Comparison of ENCODE assay signal across 23 cellular contexts in the genomic region with DNA sequence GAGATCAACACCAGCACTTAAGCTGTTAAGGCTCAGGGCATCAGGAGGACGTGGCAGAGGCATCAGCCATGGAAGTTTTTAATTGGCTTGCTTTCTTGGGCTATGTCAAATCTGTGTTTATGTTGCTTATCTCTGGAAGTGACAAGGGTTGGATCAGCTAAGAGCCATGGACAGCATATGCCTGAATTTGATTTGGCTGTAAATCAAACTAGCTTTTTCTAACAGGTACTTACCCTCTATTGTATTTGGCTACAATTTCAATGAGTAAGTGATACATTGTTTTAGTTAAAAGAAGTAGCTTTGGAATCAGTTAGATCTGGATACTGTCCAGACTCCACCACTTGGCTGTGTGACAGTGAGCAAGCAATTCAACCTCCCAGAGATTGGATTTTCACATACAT.
DNase-seq lines count a peak whose midpoint lies in the region; ATAC-seq, FAIRE-seq and TF ChIP-seq lines count a peak whose summit lies in the region.
"Had no signal": no experiment of that assay in that cellular context is flagged by ENCODE, and none has a peak within 500 bp of the region (broad histone marks: within the 10 kb centered on the region; RNA-seq: fewer than 3 reads in every experiment).

No MANE protein-coding gene starts in this region.

- H3K27ac ChIP-seq in astrocyte (ENCODE audit: low read depth, low read length), result no peak overlapping the region
- H3K27ac ChIP-seq in endodermal cell (ENCODE audit: low read depth, low read length), result no peak overlapping the region
- H3K27ac ChIP-seq: hepatocyte, lower lobe of right lung, right atrium auricular region, RWPE1, tibial artery had no signal

- H3K4me3 ChIP-seq in astrocyte (ENCODE audit: insufficient read depth, low read depth, low read length), result no peak overlapping the region
- H3K4me3 ChIP-seq in endodermal cell (ENCODE audit: low read length), result no peak overlapping the region
- H3K4me3 ChIP-seq: hepatocyte, lower lobe of right lung, right atrium auricular region, tibial artery had no signal

- H2AFZ ChIP-seq in astrocyte (ENCODE audit: low read depth, low read length), result no peak overlapping the region
- H2AFZ ChIP-seq: hepatocyte had no signal

- 76 to 100% methylated on average over 1 of the region's 1 CpG for WGBS in endodermal cell (ENCODE audit: insufficient coverage in 1 of 2, insufficient read length in 1 of 2), 2 experiments

- no peaks in the 10 kb centered on the region for H4K20me1 ChIP-seq in astrocyte (ENCODE audit: insufficient read depth, low read length)

- H3K4me1 ChIP-seq in astrocyte (ENCODE audit: insufficient read depth, low read length), result peaks cover 4% of the 10 kb centered on the region
- no peaks in the 10 kb centered on the region for H3K4me1 ChIP-seq in endodermal cell (ENCODE audit: control insufficient read depth, insufficient read depth, low read length)
- H3K4me1 ChIP-seq: lower lobe of right lung, tibial artery had no signal

- no peaks in the 10 kb centered on the region for H3K9me3 Mint-ChIP-seq in astrocyte (ENCODE audit: unreplicated experiment)
- no peaks in the 10 kb centered on the region for H3K9me3 Mint-ChIP-seq in endodermal cell

- H3K9ac ChIP-seq in astrocyte (ENCODE audit: low read length) (no peak overlapping the region), endodermal cell (ENCODE audit: extremely low read depth, low read length, poor library complexity, severe bottlenecking) (no peak overlapping the region)

- TF ChIP-seq CTCF in astrocyte (IDR thresholded peaks at IDR 0.05; ENCODE audit: insufficient read depth, low read depth, low read length), result no peak
- TF ChIP-seq CTCF in endodermal cell (conservative IDR thresholded peaks at IDR 0.05), result no peak

- DNase-seq in DMS79 treated with DMSO at 0.1 percent for 48 hours (lab: John Stamatoyannopoulos, UW) (peak; percentile 48), NCI-H2029 treated with DMSO at 0.1 percent for 48 hours (lab: John Stamatoyannopoulos, UW) (peak; percentile 8), astrocyte (ENCODE audit: low read depth) (peak; percentile 73), glomerular visceral epithelial cell (ENCODE audit: extremely low spot score) (peak; percentile 7), endodermal cell (no peak), T-helper 1 cell (no peak), RKO (ENCODE audit: low spot score) (no peak)
- DNase-seq: activated CD4-positive, alpha-beta T cell treated with anti-CD3 and anti-CD28 coated beads for 4 hours; activated effector memory CD4-positive, alpha-beta T cell treated with Interleukin-2 at 50 U/mL for 16 hours; CD4-positive, CD25-positive, alpha-beta regulatory T cell; HCEC 1CT; lower lobe of right lung; NCI-H2171; occipital lobe; stimulated activated naive B cell treated with anti-CD40 and anti-IgM and Interleukin-4, amounts not matched to agents 10 μg/mL and 1 μg/mL and 100 μg/mL, for 72 hours; SW 1271; tibial artery had no signal

- no peak overlapping the region for H3K4me2 ChIP-seq in astrocyte (ENCODE audit: low read length)
- H3K4me2 ChIP-seq: hepatocyte had no signal

- no peak for ATAC-seq in HG03135 (IDR thresholded peaks at IDR 0.05; ENCODE audit: unreplicated experiment)
- ATAC-seq: stimulated activated naive B cell treated with anti-CD40 and anti-IgM and Interleukin-4, amounts not matched to agents 10 μg/mL and 1 μg/mL and 100 μg/mL, for 72 hours had no signal

- H3K9me3 ChIP-seq in astrocyte (ENCODE audit: insufficient read depth, low read depth, low read length) (no peaks in the 10 kb centered on the region), endodermal cell (ENCODE audit: control insufficient read depth, low read length) (no peaks in the 10 kb centered on the region)
- H3K9me3 ChIP-seq: lower lobe of right lung, right atrium auricular region, tibial artery had no signal

- no peak overlapping the region for H3K4me3 Mint-ChIP-seq in astrocyte (ENCODE audit: unreplicated experiment)
- no peak overlapping the region for H3K4me3 Mint-ChIP-seq in endodermal cell
- H3K4me3 Mint-ChIP-seq: CD4-positive, CD25-positive, alpha-beta regulatory T cell; central memory CD8-positive, alpha-beta T cell; stimulated activated naive B cell treated with anti-CD40 and anti-IgM and Interleukin-4, amounts not matched to agents 10 μg/mL and 1 μg/mL and 100 μg/mL, for 72 hours had no signal

- H3K36me3 ChIP-seq in astrocyte (ENCODE audit: insufficient read depth, low read length) (no peaks in the 10 kb centered on the region), endodermal cell (ENCODE audit: control insufficient read depth, insufficient read depth, low read length) (no peaks in the 10 kb centered on the region)
- H3K36me3 ChIP-seq: lower lobe of right lung, right atrium auricular region, tibial artery had no signal

- H3K36me3 Mint-ChIP-seq in astrocyte (ENCODE audit: low read depth, unreplicated experiment), result no peaks in the 10 kb centered on the region
- no peaks in the 10 kb centered on the region for H3K36me3 Mint-ChIP-seq in endodermal cell (ENCODE audit: low read depth)
- H3K36me3 Mint-ChIP-seq: CD4-positive, CD25-positive, alpha-beta regulatory T cell; stimulated activated naive B cell treated with anti-CD40 and anti-IgM and Interleukin-4, amounts not matched to agents 10 μg/mL and 1 μg/mL and 100 μg/mL, for 72 hours had no signal

- H3K27me3 Mint-ChIP-seq in astrocyte (ENCODE audit: low read depth, unreplicated experiment) (no peaks in the 10 kb centered on the region), endodermal cell (ENCODE audit: insufficient read depth) (no peaks in the 10 kb centered on the region)
- H3K27me3 Mint-ChIP-seq: CD4-positive, CD25-positive, alpha-beta regulatory T cell; central memory CD8-positive, alpha-beta T cell; stimulated activated naive B cell treated with anti-CD40 and anti-IgM and Interleukin-4, amounts not matched to agents 10 μg/mL and 1 μg/mL and 100 μg/mL, for 72 hours had no signal

- no peaks in the 10 kb centered on the region for H3K79me2 ChIP-seq in astrocyte (ENCODE audit: insufficient read depth, low read length)
- H3K79me2 ChIP-seq: hepatocyte had no signal

- H3K27ac Mint-ChIP-seq in astrocyte (ENCODE audit: unreplicated experiment), result no peak overlapping the region
- no peak overlapping the region for H3K27ac Mint-ChIP-seq in endodermal cell
- H3K27ac Mint-ChIP-seq: CD4-positive, CD25-positive, alpha-beta regulatory T cell; stimulated activated naive B cell treated with anti-CD40 and anti-IgM and Interleukin-4, amounts not matched to agents 10 μg/mL and 1 μg/mL and 100 μg/mL, for 72 hours had no signal

- peak; percentile 23 for FAIRE-seq in astrocyte (lab: Jason Lieb, UNC)
- FAIRE-seq: TTC549 had no signal

- H3K4me1 Mint-ChIP-seq in astrocyte (ENCODE audit: low read depth, unreplicated experiment) (peaks cover 9% of the 10 kb centered on the region), endodermal cell (no peaks in the 10 kb centered on the region)
- H3K4me1 Mint-ChIP-seq: CD4-positive, CD25-positive, alpha-beta regulatory T cell; central memory CD8-positive, alpha-beta T cell; stimulated activated naive B cell treated with anti-CD40 and anti-IgM and Interleukin-4, amounts not matched to agents 10 μg/mL and 1 μg/mL and 100 μg/mL, for 72 hours had no signal

- no peaks in the 10 kb centered on the region for H3K27me3 ChIP-seq in astrocyte (ENCODE audit: insufficient read depth, low read length)
- H3K27me3 ChIP-seq in endodermal cell (ENCODE audit: control insufficient read depth, insufficient read depth, low read length, poor library complexity, severe bottlenecking), result no peaks in the 10 kb centered on the region
- H3K27me3 ChIP-seq: hepatocyte, right atrium auricular region, tibial artery had no signal

Comparison
In these comparisons a context has a peak if more than half of its experiments do, and no peak if none do; other contexts are left out.
1. DNase-seq: peak in DMS79 treated with DMSO at 0.1 percent for 48 hours (single experiment), NCI-H2029 treated with DMSO at 0.1 percent for 48 hours (single experiment), astrocyte (single experiment) and glomerular visceral epithelial cell (single experiment); none in endodermal cell (single experiment), T-helper 1 cell (0 of 5) and RKO (single experiment).